1 cellular context compared by ENCODE assay signal in the genomic region with DNA sequence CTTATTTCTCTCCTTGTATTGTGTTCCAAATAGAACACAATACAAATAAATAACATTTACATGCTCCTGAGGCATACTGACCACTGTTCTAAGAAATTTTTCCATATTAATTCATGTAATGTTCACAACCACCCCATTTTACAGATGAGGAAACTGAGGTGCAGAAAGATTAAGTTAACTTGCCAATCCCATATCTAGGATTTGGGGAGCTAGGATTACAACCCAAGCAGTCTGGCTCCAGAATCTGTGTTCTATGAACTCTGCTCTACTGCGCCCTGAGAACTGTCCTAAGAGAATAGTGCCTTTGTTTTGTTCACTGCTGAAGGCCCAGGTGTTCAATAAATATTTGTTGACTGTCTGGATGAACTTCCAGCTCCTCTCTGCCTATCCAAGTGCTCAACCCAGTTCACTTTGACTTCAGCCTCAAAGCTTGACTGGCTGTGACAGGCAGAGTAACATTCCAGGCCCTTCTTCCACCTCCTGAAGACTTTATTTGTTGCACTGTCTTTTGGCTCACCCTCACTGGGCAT.
A peak's percentile ranks its signal among the peaks of the same experiment; 100 is the strongest.
TF ChIP-seq lines count a peak whose summit lies in the region.

No MANE protein-coding gene starts in this region.

TF ChIP-seq in HepG2, 621 proteins besides CTCF, POLR2A, EP300 and RAD21 (continued from another document and continues in another):
- no peak for TF ChIP-seq ZNF7 (CRISPR knock-in tag; IDR thresholded peaks at IDR 0.05)
- no peak for TF ChIP-seq XBP1 (CRISPR knock-in tag; IDR thresholded peaks at IDR 0.05)
- no peak for TF ChIP-seq ZNF337 (CRISPR knock-in tag; IDR thresholded peaks at IDR 0.05; ENCODE audit: borderline replicate concordance, low read depth)
- TF ChIP-seq TBP (CRISPR knock-in tag; IDR thresholded peaks at IDR 0.05): no peak
- TF ChIP-seq ZNF614 (CRISPR knock-in tag; IDR thresholded peaks at IDR 0.05; ENCODE audit: borderline replicate concordance): peak; percentile 33; the same call in 1 of the 2 replicates
- TF ChIP-seq NR2F2 (IDR thresholded peaks at IDR 0.05; ENCODE audit: borderline replicate concordance, low read depth): no peak
- TF ChIP-seq SOX5 (CRISPR knock-in tag; IDR thresholded peaks at IDR 0.05; ENCODE audit: borderline replicate concordance): peak; percentile 83; the same call in 1 of the 2 replicates
- TF ChIP-seq, protein P1, sequence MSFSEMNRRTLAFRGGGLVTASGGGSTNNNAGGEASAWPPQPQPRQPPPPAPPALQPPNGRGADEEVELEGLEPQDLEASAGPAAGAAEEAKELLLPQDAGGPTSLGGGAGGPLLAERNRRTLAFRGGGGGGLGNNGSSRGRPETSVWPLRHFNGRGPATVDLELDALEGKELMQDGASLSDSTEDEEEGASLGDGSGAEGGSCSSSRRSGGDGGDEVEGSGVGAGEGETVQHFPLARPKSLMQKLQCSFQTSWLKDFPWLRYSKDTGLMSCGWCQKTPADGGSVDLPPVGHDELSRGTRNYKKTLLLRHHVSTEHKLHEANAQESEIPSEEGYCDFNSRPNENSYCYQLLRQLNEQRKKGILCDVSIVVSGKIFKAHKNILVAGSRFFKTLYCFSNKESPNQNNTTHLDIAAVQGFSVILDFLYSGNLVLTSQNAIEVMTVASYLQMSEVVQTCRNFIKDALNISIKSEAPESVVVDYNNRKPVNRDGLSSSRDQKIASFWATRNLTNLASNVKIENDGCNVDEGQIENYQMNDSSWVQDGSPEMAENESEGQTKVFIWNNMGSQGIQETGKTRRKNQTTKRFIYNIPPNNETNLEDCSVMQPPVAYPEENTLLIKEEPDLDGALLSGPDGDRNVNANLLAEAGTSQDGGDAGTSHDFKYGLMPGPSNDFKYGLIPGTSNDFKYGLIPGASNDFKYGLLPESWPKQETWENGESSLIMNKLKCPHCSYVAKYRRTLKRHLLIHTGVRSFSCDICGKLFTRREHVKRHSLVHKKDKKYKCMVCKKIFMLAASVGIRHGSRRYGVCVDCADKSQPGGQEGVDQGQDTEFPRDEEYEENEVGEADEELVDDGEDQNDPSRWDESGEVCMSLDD (CRISPR knock-in tag; IDR thresholded peaks at IDR 0.05; ENCODE audit: borderline replicate concordance): peak; percentile 94
- no peak for TF ChIP-seq ZZZ3 (CRISPR knock-in tag; IDR thresholded peaks at IDR 0.05; ENCODE audit: borderline replicate concordance)
- TF ChIP-seq ZNF232 (CRISPR knock-in tag; IDR thresholded peaks at IDR 0.05; ENCODE audit: borderline replicate concordance): 0 out of 2 replicates have a peak, but pooled peaks have one; percentile 25
- TF ChIP-seq ZMYM2 (CRISPR knock-in tag; IDR thresholded peaks at IDR 0.05): peak; percentile 98
- TF ChIP-seq ERF (CRISPR knock-in tag; IDR thresholded peaks at IDR 0.05): no peak
- no peak for TF ChIP-seq ZNF781 (CRISPR knock-in tag; IDR thresholded peaks at IDR 0.05; ENCODE audit: borderline replicate concordance, not compliant biosample characterization)
- TF ChIP-seq ZNF678 (CRISPR knock-in tag; IDR thresholded peaks at IDR 0.05): no peak
- TF ChIP-seq ZNF180 (CRISPR knock-in tag; IDR thresholded peaks at IDR 0.05; ENCODE audit: borderline replicate concordance, low read depth): no peak
- TF ChIP-seq ZNF672 (CRISPR knock-in tag; IDR thresholded peaks at IDR 0.05): no peak
- peak; percentile 91 for TF ChIP-seq GATAD2A (CRISPR knock-in tag; IDR thresholded peaks at IDR 0.05)
- peak; percentile 59 for TF ChIP-seq PHF5A (CRISPR knock-in tag; IDR thresholded peaks at IDR 0.05; ENCODE audit: low read depth, unreplicated experiment)
- no peak for TF ChIP-seq DR1 (CRISPR knock-in tag; IDR thresholded peaks at IDR 0.05)
- no peak for TF ChIP-seq ZNF790 (CRISPR knock-in tag; IDR thresholded peaks at IDR 0.05; ENCODE audit: borderline replicate concordance)
- peak; percentile 57 for TF ChIP-seq SAP130 (CRISPR knock-in tag; IDR thresholded peaks at IDR 0.05; ENCODE audit: low read depth)
- TF ChIP-seq, protein P2, sequence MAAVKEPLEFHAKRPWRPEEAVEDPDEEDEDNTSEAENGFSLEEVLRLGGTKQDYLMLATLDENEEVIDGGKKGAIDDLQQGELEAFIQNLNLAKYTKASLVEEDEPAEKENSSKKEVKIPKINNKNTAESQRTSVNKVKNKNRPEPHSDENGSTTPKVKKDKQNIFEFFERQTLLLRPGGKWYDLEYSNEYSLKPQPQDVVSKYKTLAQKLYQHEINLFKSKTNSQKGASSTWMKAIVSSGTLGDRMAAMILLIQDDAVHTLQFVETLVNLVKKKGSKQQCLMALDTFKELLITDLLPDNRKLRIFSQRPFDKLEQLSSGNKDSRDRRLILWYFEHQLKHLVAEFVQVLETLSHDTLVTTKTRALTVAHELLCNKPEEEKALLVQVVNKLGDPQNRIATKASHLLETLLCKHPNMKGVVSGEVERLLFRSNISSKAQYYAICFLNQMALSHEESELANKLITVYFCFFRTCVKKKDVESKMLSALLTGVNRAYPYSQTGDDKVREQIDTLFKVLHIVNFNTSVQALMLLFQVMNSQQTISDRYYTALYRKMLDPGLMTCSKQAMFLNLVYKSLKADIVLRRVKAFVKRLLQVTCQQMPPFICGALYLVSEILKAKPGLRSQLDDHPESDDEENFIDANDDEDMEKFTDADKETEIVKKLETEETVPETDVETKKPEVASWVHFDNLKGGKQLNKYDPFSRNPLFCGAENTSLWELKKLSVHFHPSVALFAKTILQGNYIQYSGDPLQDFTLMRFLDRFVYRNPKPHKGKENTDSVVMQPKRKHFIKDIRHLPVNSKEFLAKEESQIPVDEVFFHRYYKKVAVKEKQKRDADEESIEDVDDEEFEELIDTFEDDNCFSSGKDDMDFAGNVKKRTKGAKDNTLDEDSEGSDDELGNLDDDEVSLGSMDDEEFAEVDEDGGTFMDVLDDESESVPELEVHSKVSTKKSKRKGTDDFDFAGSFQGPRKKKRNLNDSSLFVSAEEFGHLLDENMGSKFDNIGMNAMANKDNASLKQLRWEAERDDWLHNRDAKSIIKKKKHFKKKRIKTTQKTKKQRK (IDR thresholded peaks at IDR 0.05; ENCODE audit: low read length): no peak
- TF ChIP-seq TCF12 (IDR thresholded peaks at IDR 0.05): no peak
- no peak for TF ChIP-seq TCF12 (CRISPR knock-in tag; IDR thresholded peaks at IDR 0.05)
- 0 out of 2 replicates have a peak, but pooled peaks have one; percentile 82 for TF ChIP-seq HDAC6 (IDR thresholded peaks at IDR 0.05; ENCODE audit: low read depth, low read length)
- TF ChIP-seq ZNF557 (CRISPR knock-in tag; IDR thresholded peaks at IDR 0.05): no peak
- TF ChIP-seq, protein P3, sequence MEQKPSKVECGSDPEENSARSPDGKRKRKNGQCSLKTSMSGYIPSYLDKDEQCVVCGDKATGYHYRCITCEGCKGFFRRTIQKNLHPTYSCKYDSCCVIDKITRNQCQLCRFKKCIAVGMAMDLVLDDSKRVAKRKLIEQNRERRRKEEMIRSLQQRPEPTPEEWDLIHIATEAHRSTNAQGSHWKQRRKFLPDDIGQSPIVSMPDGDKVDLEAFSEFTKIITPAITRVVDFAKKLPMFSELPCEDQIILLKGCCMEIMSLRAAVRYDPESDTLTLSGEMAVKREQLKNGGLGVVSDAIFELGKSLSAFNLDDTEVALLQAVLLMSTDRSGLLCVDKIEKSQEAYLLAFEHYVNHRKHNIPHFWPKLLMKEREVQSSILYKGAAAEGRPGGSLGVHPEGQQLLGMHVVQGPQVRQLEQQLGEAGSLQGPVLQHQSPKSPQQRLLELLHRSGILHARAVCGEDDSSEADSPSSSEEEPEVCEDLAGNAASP (CRISPR knock-in tag; IDR thresholded peaks at IDR 0.05; ENCODE audit: borderline replicate concordance): peak; percentile 39; the same call in 1 of the 2 replicates
- TF ChIP-seq, protein P4, sequence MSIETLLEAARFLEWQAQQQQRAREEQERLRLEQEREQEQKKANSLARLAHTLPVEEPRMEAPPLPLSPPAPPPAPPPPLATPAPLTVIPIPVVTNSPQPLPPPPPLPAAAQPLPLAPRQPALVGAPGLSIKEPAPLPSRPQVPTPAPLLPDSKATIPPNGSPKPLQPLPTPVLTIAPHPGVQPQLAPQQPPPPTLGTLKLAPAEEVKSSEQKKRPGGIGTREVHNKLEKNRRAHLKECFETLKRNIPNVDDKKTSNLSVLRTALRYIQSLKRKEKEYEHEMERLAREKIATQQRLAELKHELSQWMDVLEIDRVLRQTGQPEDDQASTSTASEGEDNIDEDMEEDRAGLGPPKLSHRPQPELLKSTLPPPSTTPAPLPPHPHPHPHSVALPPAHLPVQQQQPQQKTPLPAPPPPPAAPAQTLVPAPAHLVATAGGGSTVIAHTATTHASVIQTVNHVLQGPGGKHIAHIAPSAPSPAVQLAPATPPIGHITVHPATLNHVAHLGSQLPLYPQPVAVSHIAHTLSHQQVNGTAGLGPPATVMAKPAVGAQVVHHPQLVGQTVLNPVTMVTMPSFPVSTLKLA (IDR thresholded peaks at IDR 0.05): no peak
- peak; percentile 48; the same call in 1 of the 2 replicates for TF ChIP-seq HNF4G (IDR thresholded peaks at IDR 0.05; ENCODE audit: borderline replicate concordance, low read depth, low read length)
- peak; percentile 64; the same call in 1 of the 2 replicates for TF ChIP-seq HNF4G (CRISPR knock-in tag; IDR thresholded peaks at IDR 0.05; ENCODE audit: borderline replicate concordance, low read depth)
- TF ChIP-seq ZNF788 (CRISPR knock-in tag; IDR thresholded peaks at IDR 0.05; ENCODE audit: borderline replicate concordance): 0 out of 2 replicates have a peak, but pooled peaks have one; percentile 40
- TF ChIP-seq, protein P5, sequence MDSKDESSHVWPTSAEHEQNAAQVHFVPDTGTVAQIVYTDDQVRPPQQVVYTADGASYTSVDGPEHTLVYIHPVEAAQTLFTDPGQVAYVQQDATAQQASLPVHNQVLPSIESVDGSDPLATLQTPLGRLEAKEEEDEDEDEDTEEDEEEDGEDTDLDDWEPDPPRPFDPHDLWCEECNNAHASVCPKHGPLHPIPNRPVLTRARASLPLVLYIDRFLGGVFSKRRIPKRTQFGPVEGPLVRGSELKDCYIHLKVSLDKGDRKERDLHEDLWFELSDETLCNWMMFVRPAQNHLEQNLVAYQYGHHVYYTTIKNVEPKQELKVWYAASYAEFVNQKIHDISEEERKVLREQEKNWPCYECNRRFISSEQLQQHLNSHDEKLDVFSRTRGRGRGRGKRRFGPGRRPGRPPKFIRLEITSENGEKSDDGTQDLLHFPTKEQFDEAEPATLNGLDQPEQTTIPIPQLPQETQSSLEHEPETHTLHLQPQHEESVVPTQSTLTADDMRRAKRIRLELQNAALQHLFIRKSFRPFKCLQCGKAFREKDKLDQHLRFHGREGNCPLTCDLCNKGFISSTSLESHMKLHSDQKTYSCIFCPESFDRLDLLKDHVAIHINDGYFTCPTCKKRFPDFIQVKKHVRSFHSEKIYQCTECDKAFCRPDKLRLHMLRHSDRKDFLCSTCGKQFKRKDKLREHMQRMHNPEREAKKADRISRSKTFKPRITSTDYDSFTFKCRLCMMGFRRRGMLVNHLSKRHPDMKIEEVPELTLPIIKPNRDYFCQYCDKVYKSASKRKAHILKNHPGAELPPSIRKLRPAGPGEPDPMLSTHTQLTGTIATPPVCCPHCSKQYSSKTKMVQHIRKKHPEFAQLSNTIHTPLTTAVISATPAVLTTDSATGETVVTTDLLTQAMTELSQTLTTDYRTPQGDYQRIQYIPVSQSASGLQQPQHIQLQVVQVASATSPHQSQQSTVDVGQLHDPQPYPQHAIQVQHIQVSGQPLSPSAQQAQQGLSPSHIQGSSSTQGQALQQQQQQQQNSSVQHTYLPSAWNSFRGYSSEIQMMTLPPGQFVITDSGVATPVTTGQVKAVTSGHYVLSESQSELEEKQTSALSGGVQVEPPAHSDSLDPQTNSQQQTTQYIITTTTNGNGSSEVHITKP (CRISPR knock-in tag; IDR thresholded peaks at IDR 0.05; ENCODE audit: low read depth): 0 out of 2 replicates have a peak, but pooled peaks have one; percentile 11
- no peak for TF ChIP-seq SMAD1 (CRISPR knock-in tag; IDR thresholded peaks at IDR 0.05; ENCODE audit: borderline replicate concordance, low read depth)
- TF ChIP-seq ZSCAN21 (CRISPR knock-in tag; IDR thresholded peaks at IDR 0.05; ENCODE audit: borderline replicate concordance): peak; percentile 48; the same call in 1 of the 2 replicates
- peak; percentile 80 for TF ChIP-seq RARA (CRISPR knock-in tag; IDR thresholded peaks at IDR 0.05)
- TF ChIP-seq SRSF1 (optimal IDR thresholded peaks at IDR 0.05; ENCODE audit: low read depth, low read length): no peak
- peak; percentile 94 for TF ChIP-seq RXRB (CRISPR knock-in tag; IDR thresholded peaks at IDR 0.05; ENCODE audit: borderline replicate concordance)
- peak; percentile 80; the same call in 1 of the 2 replicates for TF ChIP-seq ZNF292 (CRISPR knock-in tag; IDR thresholded peaks at IDR 0.05; ENCODE audit: borderline replicate concordance, low read depth)
- TF ChIP-seq, protein P6, sequence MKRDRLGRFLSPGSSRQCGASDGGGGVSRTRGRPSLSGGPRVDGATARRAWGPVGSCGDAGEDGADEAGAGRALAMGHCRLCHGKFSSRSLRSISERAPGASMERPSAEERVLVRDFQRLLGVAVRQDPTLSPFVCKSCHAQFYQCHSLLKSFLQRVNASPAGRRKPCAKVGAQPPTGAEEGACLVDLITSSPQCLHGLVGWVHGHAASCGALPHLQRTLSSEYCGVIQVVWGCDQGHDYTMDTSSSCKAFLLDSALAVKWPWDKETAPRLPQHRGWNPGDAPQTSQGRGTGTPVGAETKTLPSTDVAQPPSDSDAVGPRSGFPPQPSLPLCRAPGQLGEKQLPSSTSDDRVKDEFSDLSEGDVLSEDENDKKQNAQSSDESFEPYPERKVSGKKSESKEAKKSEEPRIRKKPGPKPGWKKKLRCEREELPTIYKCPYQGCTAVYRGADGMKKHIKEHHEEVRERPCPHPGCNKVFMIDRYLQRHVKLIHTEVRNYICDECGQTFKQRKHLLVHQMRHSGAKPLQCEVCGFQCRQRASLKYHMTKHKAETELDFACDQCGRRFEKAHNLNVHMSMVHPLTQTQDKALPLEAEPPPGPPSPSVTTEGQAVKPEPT (CRISPR knock-in tag; IDR thresholded peaks at IDR 0.05; ENCODE audit: low read depth): no peak
- no peak for TF ChIP-seq ZNF546 (CRISPR knock-in tag; conservative IDR thresholded peaks at IDR 0.05)
- TF ChIP-seq, protein P7, sequence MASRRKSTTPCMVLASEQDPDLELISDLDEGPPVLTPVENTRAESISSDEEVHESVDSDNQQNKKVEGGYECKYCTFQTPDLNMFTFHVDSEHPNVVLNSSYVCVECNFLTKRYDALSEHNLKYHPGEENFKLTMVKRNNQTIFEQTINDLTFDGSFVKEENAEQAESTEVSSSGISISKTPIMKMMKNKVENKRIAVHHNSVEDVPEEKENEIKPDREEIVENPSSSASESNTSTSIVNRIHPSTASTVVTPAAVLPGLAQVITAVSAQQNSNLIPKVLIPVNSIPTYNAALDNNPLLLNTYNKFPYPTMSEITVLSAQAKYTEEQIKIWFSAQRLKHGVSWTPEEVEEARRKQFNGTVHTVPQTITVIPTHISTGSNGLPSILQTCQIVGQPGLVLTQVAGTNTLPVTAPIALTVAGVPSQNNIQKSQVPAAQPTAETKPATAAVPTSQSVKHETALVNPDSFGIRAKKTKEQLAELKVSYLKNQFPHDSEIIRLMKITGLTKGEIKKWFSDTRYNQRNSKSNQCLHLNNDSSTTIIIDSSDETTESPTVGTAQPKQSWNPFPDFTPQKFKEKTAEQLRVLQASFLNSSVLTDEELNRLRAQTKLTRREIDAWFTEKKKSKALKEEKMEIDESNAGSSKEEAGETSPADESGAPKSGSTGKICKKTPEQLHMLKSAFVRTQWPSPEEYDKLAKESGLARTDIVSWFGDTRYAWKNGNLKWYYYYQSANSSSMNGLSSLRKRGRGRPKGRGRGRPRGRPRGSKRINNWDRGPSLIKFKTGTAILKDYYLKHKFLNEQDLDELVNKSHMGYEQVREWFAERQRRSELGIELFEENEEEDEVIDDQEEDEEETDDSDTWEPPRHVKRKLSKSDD (CRISPR knock-in tag; IDR thresholded peaks at IDR 0.05; ENCODE audit: low read depth): peak; percentile 37; the same call in 1 of the 2 replicates
